26 cellular contexts compared by ENCODE assay signal in genomic region chrX:51421972-51422371, GRCh38.
"Had no signal": no experiment of that assay in that cellular context is flagged by ENCODE, and none has a peak within 500 bp of the region (broad histone marks: within the 10 kb centered on the region; RNA-seq: fewer than 3 reads in every experiment).

No MANE protein-coding gene starts in this region.

- H3K36me3 ChIP-seq: ascending aorta, MG63 had no signal

- H3K27ac Mint-ChIP-seq: activated CD4-positive, alpha-beta T cell treated with anti-CD3 and anti-CD28 coated beads for 36 hours; activated CD8-positive, alpha-beta T cell treated with anti-CD3 and anti-CD28 coated beads for 36 hours; activated naive CD4-positive, alpha-beta T cell treated with anti-CD3 and anti-CD28 coated beads, Interleukin-2, amount 50 U/mL, for 72 hours; activated naive CD8-positive, alpha-beta T cell treated with anti-CD3 and anti-CD28 coated beads, Interleukin-2, amount 50 U/mL, for 24 hours; activated T-helper 1 cell treated with anti-CD3 and anti-CD28 coated beads, Interleukin-12 subunit alpha, Interleukin-12 subunit beta, Interleukin-2, Interleukin-4 antibody, amounts not matched to agents 30 ng/mL and 10 ng/mL and 1 ng/mL, durations not matched to agents 14 hours and 24 hours and 36 hours had no signal

- H3K27me3 Mint-ChIP-seq: activated CD4-positive, alpha-beta T cell treated with anti-CD3 and anti-CD28 coated beads for 36 hours; activated CD8-positive, alpha-beta T cell treated with anti-CD3 and anti-CD28 coated beads for 36 hours; activated naive CD8-positive, alpha-beta T cell treated with anti-CD3 and anti-CD28 coated beads, Interleukin-2, amount 50 U/mL, for 24 hours had no signal

- H3K36me3 Mint-ChIP-seq: activated naive CD4-positive, alpha-beta T cell treated with anti-CD3 and anti-CD28 coated beads, Interleukin-2, amount 50 U/mL, for 72 hours had no signal

- H3K9me3 Mint-ChIP-seq: activated CD8-positive, alpha-beta T cell treated with anti-CD3 and anti-CD28 coated beads for 36 hours; activated naive CD4-positive, alpha-beta T cell treated with anti-CD3 and anti-CD28 coated beads, Interleukin-2, amount 50 U/mL, for 72 hours; activated naive CD8-positive, alpha-beta T cell treated with anti-CD3 and anti-CD28 coated beads, Interleukin-2, amount 50 U/mL, for 24 hours; activated T-helper 1 cell treated with anti-CD3 and anti-CD28 coated beads, Interleukin-12 subunit alpha, Interleukin-12 subunit beta, Interleukin-2, Interleukin-4 antibody, amounts not matched to agents 30 ng/mL and 10 ng/mL and 1 ng/mL, durations not matched to agents 14 hours and 24 hours and 36 hours; central memory CD8-positive, alpha-beta T cell had no signal

- H3K4me3 ChIP-seq: ascending aorta, body of pancreas, MG63, SK-N-MC had no signal

- H3K27ac ChIP-seq: ascending aorta, body of pancreas, SK-N-MC, VCaP had no signal

- H3K4me1 Mint-ChIP-seq: central memory CD8-positive, alpha-beta T cell had no signal

- H3K9me3 ChIP-seq: ascending aorta, body of pancreas, MG63 had no signal

- H3K4me3 Mint-ChIP-seq: activated CD4-positive, alpha-beta T cell treated with anti-CD3 and anti-CD28 coated beads for 36 hours; activated CD8-positive, alpha-beta T cell treated with anti-CD3 and anti-CD28 coated beads for 36 hours; activated naive CD8-positive, alpha-beta T cell treated with anti-CD3 and anti-CD28 coated beads, Interleukin-2, amount 50 U/mL, for 24 hours; activated T-helper 1 cell treated with anti-CD3 and anti-CD28 coated beads, Interleukin-12 subunit alpha, Interleukin-12 subunit beta, Interleukin-2, Interleukin-4 antibody, amounts not matched to agents 30 ng/mL and 10 ng/mL and 1 ng/mL, durations not matched to agents 14 hours and 24 hours and 36 hours; central memory CD8-positive, alpha-beta T cell had no signal

- H3K4me1 ChIP-seq: ascending aorta, body of pancreas had no signal

- ATAC-seq: activated CD4-positive, alpha-beta T cell treated with anti-CD3 and anti-CD28 coated beads for 36 hours; activated CD8-positive, alpha-beta T cell treated with anti-CD3 and anti-CD28 coated beads for 36 hours; activated naive CD4-positive, alpha-beta T cell treated with anti-CD3 and anti-CD28 coated beads, Interleukin-2, amount 50 U/mL, for 72 hours; body of pancreas; PC-3 had no signal

- DNase-seq: activated CD4-positive, alpha-beta T cell treated with anti-CD3 and anti-CD28 coated beads for 36 hours; activated CD8-positive, alpha-beta memory T cell treated with anti-CD3 and anti-CD28 coated beads, Interleukin-2, amount 50 U/mL, for 4 hours; activated CD8-positive, alpha-beta T cell treated with anti-CD3 and anti-CD28 coated beads for 36 hours; activated effector memory CD4-positive, alpha-beta T cell treated with Interleukin-2 at 50 U/mL for 16 hours; activated naive CD4-positive, alpha-beta T cell; activated naive CD8-positive, alpha-beta T cell treated with anti-CD3 and anti-CD28 coated beads, Interleukin-2, amount 50 U/mL, for 24 hours; amniotic stem cell; body of pancreas; MG63; MV-4-11; NCI-H1105; NCI-H1436; NCI-H1694 treated with DMSO at 0.1 percent for 48 hours; NCI-H2081; NCI-H510A treated with DMSO at 0.1 percent for 48 hours; NCI-H69; NK-92 treated with Interleukin-12 subunit alpha and Interleukin-12 subunit beta, amount 100 ng/mL, for 24 hours; PC-3; SIG-M5; T-helper 1 cell had no signal

- H3K27me3 ChIP-seq: ascending aorta, body of pancreas, MG63 had no signal
